ENCODE assay signal across 8 cellular contexts in genomic region chr18:61606759-61607158, GRCh38.
DNase-seq lines count a peak whose midpoint lies in the region; ATAC-seq and TF ChIP-seq lines count a peak whose summit lies in the region.

No MANE protein-coding gene starts in this region.

- H3K18ac ChIP-seq in mesenchymal stem cell (ENCODE audit: low read depth in 1 of 2, low read length in 2 of 2) = peak overlapping the region; percentile 89 to 97

- CTCF ChIA-PET in BJ (lab: Yijun Ruan, JAX) = interaction anchor here (1.1 to 1.9 kb wide), 5 partner anchors 9 to 294 kb away, joined by 3 to 11 read pairs (median 5); no protein-coding TSS in a partner anchor

- H2BK120ac ChIP-seq in mesenchymal stem cell (ENCODE audit: low read depth, low read length) = peak overlapping the region; percentile 57

- H3K4me3 ChIP-seq in BJ (ENCODE audit: low read depth, low read length) (peak overlapping the region; percentile 33), endodermal cell (ENCODE audit: low read length) (peak overlapping the region; percentile 78), mesenchymal stem cell (ENCODE audit: insufficient read depth in 1 of 2, low read depth in 1 of 2, low read length in 2 of 2) (peak overlapping the region; percentile 47 to 76)

- no peak overlapping the region for H2AFZ ChIP-seq in mesenchymal stem cell (ENCODE audit: low read depth, low read length)

- no peak overlapping the region for H2BK15ac ChIP-seq in mesenchymal stem cell (ENCODE audit: low read depth, poor library complexity, severe bottlenecking)

- H3K9ac ChIP-seq in endodermal cell (ENCODE audit: extremely low read depth, low read length, poor library complexity, severe bottlenecking) (peak overlapping the region; percentile 56), mesenchymal stem cell (ENCODE audit: low read length) (peak overlapping the region; percentile 68)

- H3K14ac ChIP-seq in mesenchymal stem cell (ENCODE audit: low read length in 2 of 2) = peak overlapping the region in 1 of 2 experiments; percentile 3

- no peaks in the 10 kb centered on the region for H3K27me3 ChIP-seq in BJ (ENCODE audit: control insufficient read depth, insufficient read depth, low read length)
- no peaks in the 10 kb centered on the region for H3K27me3 ChIP-seq in endodermal cell (ENCODE audit: control insufficient read depth, insufficient read depth, low read length, poor library complexity, severe bottlenecking)
- H3K27me3 ChIP-seq in mesenchymal stem cell (ENCODE audit: control insufficient read depth in 1 of 2, insufficient read depth in 1 of 2, low read length in 2 of 2) = no peaks in the 10 kb centered on the region

- TF ChIP-seq CTCF in BJ (IDR thresholded peaks at IDR 0.05; ENCODE audit: insufficient read depth, low read depth, low read length) (no peak), endodermal cell (conservative IDR thresholded peaks at IDR 0.05) (no peak)

- H2BK5ac ChIP-seq in mesenchymal stem cell (ENCODE audit: low read depth, low read length, poor library complexity, severe bottlenecking) = peak overlapping the region; percentile 91

- POLR2A ChIA-PET in BJ (lab: Charles Lee) = interaction anchor here (0.7 kb wide), 1 partner anchor 15 kb away, joined by 9 read pairs; no protein-coding TSS in a partner anchor

- no peak overlapping the region for H4K91ac ChIP-seq in mesenchymal stem cell (ENCODE audit: low read length)

- WGBS in endodermal cell (ENCODE audit: insufficient coverage in 1 of 2, insufficient read length in 1 of 2), 2 experiments = 0 to 21% methylated on average over 2 to 5 of the region's 5 CpGs
- 0% methylated on average over 5 of the region's 5 CpGs for WGBS in mesenchymal stem cell

- DNase-seq in BJ (ENCODE audit: low read depth) = peak; percentile 44
- DNase-seq in NCI-H460 (ENCODE audit: extremely low read depth, low read depth) = peak; percentile 85
- DNase-seq in endodermal cell = peak; percentile 93
- peak; percentile 91 for DNase-seq in mesenchymal stem cell
- no peak for DNase-seq in activated gamma-delta T cell (lab: John Stamatoyannopoulos, UW)
- no peak for DNase-seq in activated CD4-positive, CD25-positive, alpha-beta regulatory T cell treated with anti-CD3 and anti-CD28 coated beads, Interleukin-2, amount 50 U/mL, for 72 hours

- peaks cover 21% of the 10 kb centered on the region for H3K4me1 Mint-ChIP-seq in endodermal cell

- peaks cover 8% of the 10 kb centered on the region for H3K79me1 ChIP-seq in mesenchymal stem cell (replicated peaks; ENCODE audit: low read length, poor library complexity, severe bottlenecking)

- peak overlapping the region; percentile 9 for H2AK5ac ChIP-seq in mesenchymal stem cell (ENCODE audit: low read length, severe bottlenecking)

- H3K27ac ChIP-seq in endodermal cell (ENCODE audit: low read depth, low read length) (peak overlapping the region; percentile 52), mesenchymal stem cell (ENCODE audit: low read length, poor library complexity, severe bottlenecking) (peak overlapping the region; percentile 82)

- H3K4ac ChIP-seq in mesenchymal stem cell (ENCODE audit: low read depth in 1 of 2, low read length in 2 of 2) = peak overlapping the region in 1 of 2 experiments; percentile 92

- H3K36me3 ChIP-seq in BJ (ENCODE audit: control insufficient read depth, insufficient read depth, low read length) (no peaks in the 10 kb centered on the region), endodermal cell (ENCODE audit: control insufficient read depth, insufficient read depth, low read length) (no peaks in the 10 kb centered on the region), mesenchymal stem cell (ENCODE audit: control insufficient read depth in 1 of 2, insufficient read depth in 2 of 2, low read depth in 1 of 2, low read length in 2 of 2) (no peaks in the 10 kb centered on the region)

- H3K4me3 Mint-ChIP-seq in endodermal cell = peak overlapping the region; percentile 54

- peaks cover 26% of the 10 kb centered on the region for H3K9me3 Mint-ChIP-seq in endodermal cell

- H2BK12ac ChIP-seq in mesenchymal stem cell (ENCODE audit: low read length in 2 of 2) = peak overlapping the region in 1 of 2 experiments; percentile 10

- H3K36me3 Mint-ChIP-seq in endodermal cell (ENCODE audit: low read depth) = peaks cover 10% of the 10 kb centered on the region

- peaks cover 3% of the 10 kb centered on the region for H3K4me1 ChIP-seq in endodermal cell (ENCODE audit: control insufficient read depth, insufficient read depth, low read length)
- peaks cover 3% of the 10 kb centered on the region for H3K4me1 ChIP-seq in mesenchymal stem cell (ENCODE audit: control insufficient read depth, insufficient read depth, low read depth, low read length)

- H4K8ac ChIP-seq in mesenchymal stem cell (ENCODE audit: low read length) = no peak overlapping the region

- H3K23ac ChIP-seq in mesenchymal stem cell (ENCODE audit: low read length in 2 of 2) = no peak overlapping the region

- ATAC-seq in HG02610 (IDR thresholded peaks at IDR 0.05; ENCODE audit: unreplicated experiment) (no peak), GM21576 (IDR thresholded peaks at IDR 0.05; ENCODE audit: unreplicated experiment) (no peak)

- H3K4me2 ChIP-seq in mesenchymal stem cell (ENCODE audit: low read length, poor library complexity, severe bottlenecking) = peak overlapping the region; percentile 91

- H3K27me3 Mint-ChIP-seq in endodermal cell (ENCODE audit: insufficient read depth) = no peaks in the 10 kb centered on the region

- peak overlapping the region; percentile 94 for H3K27ac Mint-ChIP-seq in endodermal cell

- H3K9me3 ChIP-seq in endodermal cell (ENCODE audit: control insufficient read depth, low read length) (peaks cover 33% of the 10 kb centered on the region), mesenchymal stem cell (ENCODE audit: control insufficient read depth, low read length) (no peaks in the 10 kb centered on the region)

Comparison
In these comparisons a context has a peak if more than half of its experiments do, and no peak if none do; other contexts are left out.
1. DNase-seq: peak in BJ (single experiment), NCI-H460 (single experiment), endodermal cell (single experiment) and mesenchymal stem cell (single experiment); none in activated gamma-delta T cell (single experiment) and activated CD4-positive, CD25-positive, alpha-beta regulatory T cell treated with anti-CD3 and anti-CD28 coated beads, Interleukin-2, amount 50 U/mL, for 72 hours (single experiment).
2. Peak in every context shown above with its lines, with median percentiles within 50 percentile points of each other: H3K4me3 ChIP-seq.